In the genomic region with DNA sequence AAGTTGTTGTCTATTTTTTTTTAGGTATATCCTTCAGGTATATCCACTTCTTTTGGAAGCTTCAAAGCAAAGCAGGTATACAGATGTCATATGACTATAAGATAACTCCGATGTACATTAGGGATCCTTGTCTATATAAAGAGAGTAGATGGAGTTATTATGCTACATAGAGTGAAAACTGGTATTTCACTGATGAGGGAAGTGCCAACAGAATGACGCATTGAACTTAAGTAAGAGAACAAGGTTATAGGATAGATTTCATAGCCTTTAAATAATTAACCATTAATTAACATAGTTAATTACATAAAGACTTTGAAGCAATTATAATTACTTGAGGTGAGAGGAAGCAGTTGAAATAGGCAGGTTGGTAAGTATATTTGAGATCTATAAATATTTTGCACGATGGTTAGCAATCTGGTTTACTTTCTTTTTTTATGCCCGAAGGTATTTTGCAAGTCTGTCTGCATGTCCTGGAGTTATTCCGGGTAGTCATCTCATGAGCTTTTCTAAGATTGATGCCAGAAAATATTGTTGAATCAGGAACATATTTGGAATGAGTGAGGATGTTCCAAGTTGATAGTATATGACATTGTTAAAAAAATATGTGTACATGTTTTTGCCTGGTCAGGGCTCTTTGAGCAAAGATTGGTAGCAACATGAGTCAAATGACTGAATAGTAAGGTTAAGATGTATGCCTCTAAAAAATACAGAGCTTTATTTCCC, we compare ENCODE assay signal across 17 cellular contexts.
DNase-seq lines count a peak whose midpoint lies in the region; TF ChIP-seq lines count a peak whose summit lies in the region.
"Had no signal": no experiment of that assay in that cellular context is flagged by ENCODE, and none has a peak within 500 bp of the region (broad histone marks: within the 10 kb centered on the region; RNA-seq: fewer than 3 reads in every experiment).

No MANE protein-coding gene starts in this region.

- TF ChIP-seq CTCF in HFFc6 (IDR thresholded peaks at IDR 0.05) (no peak), fibroblast of the aortic adventitia (IDR thresholded peaks at IDR 0.05; ENCODE audit: insufficient read depth, low read length) (no peak)

- H3K9me3 Mint-ChIP-seq in HFFc6 (no peaks in the 10 kb centered on the region), immature natural killer cell (no peaks in the 10 kb centered on the region)

- in situ Hi-C loops in HAP-1 (cut with MboI; ENCODE audit: low sequenced_read_pairs) = no loop called here

- no peaks in the 10 kb centered on the region for H3K27me3 ChIP-seq in HAP-1 (ENCODE audit: low read depth)
- H3K27me3 ChIP-seq: heart left ventricle had no signal

- H3K4me1 ChIP-seq in HAP-1 = no peaks in the 10 kb centered on the region
- H3K4me1 ChIP-seq: heart left ventricle, psoas muscle had no signal

- H3K27ac Mint-ChIP-seq in HFFc6 (no peak overlapping the region), immature natural killer cell (no peak overlapping the region)
- H3K27ac Mint-ChIP-seq: brain; CD4-positive, alpha-beta memory T cell had no signal

- no peaks in the 10 kb centered on the region for H3K9me3 ChIP-seq in HAP-1
- H3K9me3 ChIP-seq: psoas muscle had no signal

- H3K27me3 Mint-ChIP-seq in HFFc6 (ENCODE audit: insufficient read depth) (no peaks in the 10 kb centered on the region), immature natural killer cell (ENCODE audit: low read depth in 3 of 3) (peaks cover 1 to 5% (median 3%) of the 10 kb centered on the region in 3 donors)
- H3K27me3 Mint-ChIP-seq: brain had no signal

- H3K4me3 Mint-ChIP-seq in HFFc6 (peak overlapping the region; percentile 65; the same call in 1 of the 2 replicates), immature natural killer cell (no peak overlapping the region)
- H3K4me3 Mint-ChIP-seq: brain; CD4-positive, alpha-beta memory T cell had no signal

- DNase-seq in HFFc6 (peak; percentile 24), amniotic epithelial cell (ENCODE audit: low read depth) (peak; percentile 89), fibroblast of the aortic adventitia (ENCODE audit: low read depth) (peak; percentile 51), stromal cell of bone marrow (ENCODE audit: low read depth) (peak; percentile 48), immature natural killer cell (no peak), GF-D8 (lab: John Stamatoyannopoulos, UW) (no peak), HAP-1 (ENCODE audit: low spot score in 2 of 2) (no peak)
- DNase-seq: CD4-positive, alpha-beta memory T cell; DND-41; heart left ventricle; Karpas-422; left colon; NCI-H1694; OCI-M1; psoas muscle had no signal

- H3K36me3 Mint-ChIP-seq in HFFc6 (ENCODE audit: low read depth) (no peaks in the 10 kb centered on the region; the same call in 1 of the 2 replicates), immature natural killer cell (no peaks in the 10 kb centered on the region)
- H3K36me3 Mint-ChIP-seq: CD4-positive, alpha-beta memory T cell had no signal

- H3K4me3 ChIP-seq in fibroblast of the aortic adventitia (ENCODE audit: low read depth, low read length) = no peak overlapping the region
- no peak overlapping the region for H3K4me3 ChIP-seq in HAP-1
- H3K4me3 ChIP-seq: GM12878, psoas muscle had no signal

- H3K4me1 Mint-ChIP-seq in HFFc6 (ENCODE audit: low read depth) (peaks cover 23% of the 10 kb centered on the region), immature natural killer cell (no peaks in the 10 kb centered on the region)
- H3K4me1 Mint-ChIP-seq: CD4-positive, alpha-beta memory T cell had no signal

- H3K36me3 ChIP-seq in HAP-1 (replicated peaks) = no peaks in the 10 kb centered on the region
- H3K36me3 ChIP-seq: heart left ventricle had no signal

Comparison
In these comparisons a context has a peak if more than half of its experiments do, and no peak if none do; other contexts are left out.
1. DNase-seq: peak in HFFc6 (single experiment), amniotic epithelial cell (single experiment), fibroblast of the aortic adventitia (single experiment) and stromal cell of bone marrow (single experiment); none in immature natural killer cell (0 of 3), GF-D8 (single experiment) and HAP-1 (0 of 2).